ENCODE assay signal across 13 cellular contexts in the genomic region with DNA sequence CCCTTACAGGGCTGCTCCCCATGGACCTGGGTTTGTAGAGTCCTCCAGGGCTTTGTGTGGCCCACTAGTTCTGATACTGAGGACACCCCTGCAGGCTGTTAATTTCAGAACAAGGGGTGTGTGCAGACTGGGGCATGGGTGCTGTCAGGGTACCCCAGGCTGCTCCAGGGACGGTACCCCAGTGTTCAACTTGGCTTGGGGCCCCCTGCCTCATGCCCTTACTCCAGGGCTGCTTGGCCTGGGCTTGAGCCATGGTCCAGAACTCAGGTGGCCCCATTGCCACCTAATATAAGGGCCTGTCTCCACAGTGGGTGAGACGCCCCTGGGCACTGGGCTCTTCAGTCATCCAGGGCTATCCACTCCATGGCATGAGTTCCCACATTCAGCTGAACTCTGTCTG.
DNase-seq lines count a peak whose midpoint lies in the region; ATAC-seq and TF ChIP-seq lines count a peak whose summit lies in the region.
"Had no signal": no experiment of that assay in that cellular context is flagged by ENCODE, and none has a peak within 500 bp of the region (broad histone marks: within the 10 kb centered on the region; RNA-seq: fewer than 3 reads in every experiment).

No MANE protein-coding gene starts in this region.

- H3K4me3 ChIP-seq in Loucy (ENCODE audit: low read length, poor library complexity, severe bottlenecking): peak overlapping the region; percentile 83
- peak overlapping the region in 1 of 3 experiments; percentile 80 for H3K4me3 ChIP-seq in mammary epithelial cell (replicated peaks in 1 of 3; ENCODE audit: insufficient read depth in 1 of 3, low read depth in 2 of 3, low read length in 3 of 3)
- H3K4me3 ChIP-seq in neuronal stem cell (ENCODE audit: low read length in 2 of 2): peak overlapping the region in 1 of 2 donors; percentile 67
- H3K4me3 ChIP-seq: mucosa of descending colon had no signal

- intact Hi-C loops in activated CD4-positive, alpha-beta T cell treated with anti-CD3 and anti-CD28 coated beads for 36 hours (cut with DNase I, micrococcal nuclease): loop anchor here in 1 of 2 experiments (10.0 kb wide), 1 partner anchor 1809 kb away; a partner anchor contains a TSS
- intact Hi-C loops in mammary epithelial cell (cut with micrococcal nuclease): no loop called here

- peak overlapping the region; percentile 6 for H3K23ac ChIP-seq in neuronal stem cell (ENCODE audit: low read depth, low read length, poor library complexity)

- H3K9me3 Mint-ChIP-seq in activated CD4-positive, alpha-beta T cell treated with anti-CD3 and anti-CD28 coated beads for 36 hours (ENCODE audit: low read depth): no peaks in the 10 kb centered on the region
- H3K9me3 Mint-ChIP-seq: type B pancreatic cell had no signal

- peaks cover 8% of the 10 kb centered on the region; the same call in 1 of the 2 replicates for H3K36me3 ChIP-seq in Loucy (ENCODE audit: insufficient read depth, low read length)
- peaks cover 6% of the 10 kb centered on the region for H3K36me3 ChIP-seq in mammary epithelial cell (ENCODE audit: insufficient read depth, low read length)
- peaks cover 2 to 13% of the 10 kb centered on the region in 2 donors for H3K36me3 ChIP-seq in neuronal stem cell (replicated peaks in 1 of 2; ENCODE audit: control insufficient read depth in 2 of 2, insufficient read depth in 2 of 2, low read length in 2 of 2)

- no peak overlapping the region for H4K8ac ChIP-seq in neuronal stem cell (ENCODE audit: low read depth, low read length)

- H3K27ac ChIP-seq in mammary epithelial cell (ENCODE audit: insufficient read depth, low read depth, low read length): no peak overlapping the region
- H3K27ac ChIP-seq in neuronal stem cell (replicated peaks; ENCODE audit: low read length): no peak overlapping the region

- H4K20me1 ChIP-seq in Loucy (ENCODE audit: insufficient read depth, low read length, poor library complexity, severe bottlenecking) (peaks cover 20% of the 10 kb centered on the region), mammary epithelial cell (ENCODE audit: insufficient read depth, low read length) (peaks cover 3% of the 10 kb centered on the region)

- H2AK5ac ChIP-seq in neuronal stem cell (ENCODE audit: low read depth, low read length): peak overlapping the region; percentile 61

- peaks cover 14% of the 10 kb centered on the region for H3K4me1 Mint-ChIP-seq in activated CD4-positive, alpha-beta T cell treated with anti-CD3 and anti-CD28 coated beads for 36 hours

- peak overlapping the region; percentile 81 for H3K9ac ChIP-seq in Loucy (ENCODE audit: low read depth, low read length, poor library complexity, severe bottlenecking)
- H3K9ac ChIP-seq in mammary epithelial cell (ENCODE audit: insufficient read depth, low read length): no peak overlapping the region
- H3K9ac ChIP-seq in neuronal stem cell (ENCODE audit: low read depth, low read length, poor library complexity): no peak overlapping the region

- no peak overlapping the region for H3K27ac Mint-ChIP-seq in activated CD4-positive, alpha-beta T cell treated with anti-CD3 and anti-CD28 coated beads for 36 hours
- H3K27ac Mint-ChIP-seq: type B pancreatic cell had no signal

- no peak overlapping the region for H4K91ac ChIP-seq in neuronal stem cell (ENCODE audit: low read depth, low read length, poor library complexity)

- peaks cover 12% of the 10 kb centered on the region for H3K79me1 ChIP-seq in neuronal stem cell (ENCODE audit: low read depth, low read length)

- H3K4me3 Mint-ChIP-seq in activated CD4-positive, alpha-beta T cell treated with anti-CD3 and anti-CD28 coated beads for 36 hours: peak overlapping the region; percentile 35

- CTCF ChIA-PET in activated CD4-positive, alpha-beta T cell treated with anti-CD3 and anti-CD28 coated beads for 36 hours (lab: Charles Lee): no interaction called here
- CTCF ChIA-PET in mammary epithelial cell (lab: Charles Lee; ENCODE audit: low non-redundant PET): no interaction called here

- H2BK120ac ChIP-seq in neuronal stem cell (ENCODE audit: low read depth, low read length): no peak overlapping the region

- WGBS in mammary epithelial cell (ENCODE audit: low coverage, missing lambda C conversion rate): 100% methylated on average over 1 of the region's 2 CpGs
- no CpG with 5 or more reads among the region's 2 CpGs for WGBS in neuronal stem cell (ENCODE audit: extremely low coverage in 2 of 2, insufficient read length in 2 of 2, insufficient replicate concordance in 1 of 2), 2 donors

- no peak overlapping the region for H3K14ac ChIP-seq in neuronal stem cell (ENCODE audit: low read length)

- ATAC-seq in activated CD4-positive, alpha-beta T cell treated with anti-CD3 and anti-CD28 coated beads for 36 hours: no peak
- ATAC-seq in GM21576 (IDR thresholded peaks at IDR 0.05; ENCODE audit: unreplicated experiment): no peak
- ATAC-seq: mucosa of descending colon had no signal

- dilution Hi-C loops in mammary epithelial cell (cut with HindIII; ENCODE audit: low sequenced_read_pairs): no loop called here

- BruUV-seq in mammary epithelial cell (replicated peaks; lab: Mats Ljungman, UMichigan): no TSS peak

- peaks cover 36% of the 10 kb centered on the region for H3K36me3 Mint-ChIP-seq in activated CD4-positive, alpha-beta T cell treated with anti-CD3 and anti-CD28 coated beads for 36 hours (ENCODE audit: low read depth)

- no peaks in the 10 kb centered on the region for H3F3A ChIP-seq in Loucy (ENCODE audit: low read depth)

- H2AFZ ChIP-seq in Loucy (ENCODE audit: low read length): no peak overlapping the region
- H2AFZ ChIP-seq in mammary epithelial cell (ENCODE audit: low read depth, low read length): no peak overlapping the region
- H2AFZ ChIP-seq in neuronal stem cell (ENCODE audit: low read length): no peak overlapping the region

- no peak for TF ChIP-seq CTCF in Loucy (conservative IDR thresholded peaks at IDR 0.05; ENCODE audit: low read length)
- no peak for TF ChIP-seq CTCF in mammary epithelial cell (conservative IDR thresholded peaks at IDR 0.05 in 1 of 2, IDR thresholded peaks at IDR 0.05 in 1 of 2; ENCODE audit: extremely low read depth in 1 of 2, insufficient read depth in 1 of 2, low read depth in 1 of 2, low read length in 2 of 2)

- H3K9me3 ChIP-seq in Loucy (ENCODE audit: insufficient read depth, low read depth, low read length) (no peaks in the 10 kb centered on the region), mammary epithelial cell (replicated peaks; ENCODE audit: insufficient read depth, low read length) (no peaks in the 10 kb centered on the region), neuronal stem cell (replicated peaks in 1 of 2; ENCODE audit: control insufficient read depth in 2 of 2, insufficient read depth in 1 of 2, low read depth in 1 of 2, low read length in 2 of 2) (peaks cover 0 to 3% of the 10 kb centered on the region in 2 donors)
- H3K9me3 ChIP-seq: mucosa of descending colon had no signal

- H3K4ac ChIP-seq in neuronal stem cell (ENCODE audit: low read length): no peak overlapping the region

- H3K79me2 ChIP-seq in Loucy (ENCODE audit: insufficient read depth, low read length) (peaks cover 43% of the 10 kb centered on the region), mammary epithelial cell (ENCODE audit: insufficient read depth, low read length) (peaks cover 87% of the 10 kb centered on the region)

- peaks cover 15% of the 10 kb centered on the region for H3K4me1 ChIP-seq in Loucy (ENCODE audit: insufficient read depth, low read length, poor library complexity, severe bottlenecking)
- peaks cover 9% of the 10 kb centered on the region for H3K4me1 ChIP-seq in mammary epithelial cell (ENCODE audit: insufficient read depth, low read length)
- H3K4me1 ChIP-seq in neuronal stem cell (ENCODE audit: control insufficient read depth in 2 of 2, insufficient read depth in 1 of 2, low read depth in 1 of 2, low read length in 2 of 2): peaks cover 4 to 8% of the 10 kb centered on the region in 2 donors

- H3K27me3 ChIP-seq in Loucy (ENCODE audit: insufficient read depth, low read length, poor library complexity, severe bottlenecking) (no peaks in the 10 kb centered on the region), mammary epithelial cell (ENCODE audit: insufficient read depth, low read length) (no peaks in the 10 kb centered on the region), neuronal stem cell (ENCODE audit: control insufficient read depth in 3 of 3, insufficient read depth in 3 of 3, low read depth in 1 of 3, low read length in 3 of 3) (no peaks in the 10 kb centered on the region)
- H3K27me3 ChIP-seq: MG63 had no signal

- DNase-seq in activated CD4-positive, alpha-beta T cell treated with anti-CD3 and anti-CD28 coated beads for 36 hours: no peak
- DNase-seq in activated CD4-positive, alpha-beta T cell treated with anti-CD3 and anti-CD28 coated beads for 4 hours: no peak
- DNase-seq in mammary epithelial cell: no peak
- DNase-seq in neuronal stem cell (ENCODE audit: low spot score): no peak
- DNase-seq in DMS53 (lab: John Stamatoyannopoulos, UW): no peak
- DNase-seq in NCI-H187 (lab: John Stamatoyannopoulos, UW): no peak
- DNase-seq: activated CD4-positive, CD25-positive, alpha-beta regulatory T cell; activated gamma-delta T cell; MG63; mucosa of descending colon had no signal

- POLR2A ChIA-PET in activated CD4-positive, alpha-beta T cell treated with anti-CD3 and anti-CD28 coated beads for 36 hours (lab: Charles Lee): no interaction called here

- no peak overlapping the region for H3K18ac ChIP-seq in neuronal stem cell (ENCODE audit: low read length)

- peak overlapping the region; percentile 92 for H3K4me2 ChIP-seq in Loucy (ENCODE audit: low read depth, low read length, poor library complexity, severe bottlenecking)
- peak overlapping the region; percentile 89 for H3K4me2 ChIP-seq in mammary epithelial cell (ENCODE audit: insufficient read depth, low read depth, low read length)
- no peak overlapping the region for H3K4me2 ChIP-seq in neuronal stem cell (ENCODE audit: insufficient read depth, low read length, poor library complexity, severe bottlenecking)

- no peak overlapping the region for H2BK5ac ChIP-seq in neuronal stem cell (ENCODE audit: low read length)

- no peaks in the 10 kb centered on the region for H3K9me2 ChIP-seq in Loucy (replicated peaks; ENCODE audit: low read depth, low read length)

- in situ Hi-C loops in mammary epithelial cell (cut with MboI; ENCODE audit: low sequenced_read_pairs in 2 of 2): no loop called here

- H2BK12ac ChIP-seq in neuronal stem cell (ENCODE audit: low read length): no peak overlapping the region

- no peak overlapping the region for H2BK15ac ChIP-seq in neuronal stem cell (ENCODE audit: low read length)

- H3K27me3 Mint-ChIP-seq in activated CD4-positive, alpha-beta T cell treated with anti-CD3 and anti-CD28 coated beads for 36 hours: no peaks in the 10 kb centered on the region
- H3K27me3 Mint-ChIP-seq: type B pancreatic cell had no signal
